In the genomic region with DNA sequence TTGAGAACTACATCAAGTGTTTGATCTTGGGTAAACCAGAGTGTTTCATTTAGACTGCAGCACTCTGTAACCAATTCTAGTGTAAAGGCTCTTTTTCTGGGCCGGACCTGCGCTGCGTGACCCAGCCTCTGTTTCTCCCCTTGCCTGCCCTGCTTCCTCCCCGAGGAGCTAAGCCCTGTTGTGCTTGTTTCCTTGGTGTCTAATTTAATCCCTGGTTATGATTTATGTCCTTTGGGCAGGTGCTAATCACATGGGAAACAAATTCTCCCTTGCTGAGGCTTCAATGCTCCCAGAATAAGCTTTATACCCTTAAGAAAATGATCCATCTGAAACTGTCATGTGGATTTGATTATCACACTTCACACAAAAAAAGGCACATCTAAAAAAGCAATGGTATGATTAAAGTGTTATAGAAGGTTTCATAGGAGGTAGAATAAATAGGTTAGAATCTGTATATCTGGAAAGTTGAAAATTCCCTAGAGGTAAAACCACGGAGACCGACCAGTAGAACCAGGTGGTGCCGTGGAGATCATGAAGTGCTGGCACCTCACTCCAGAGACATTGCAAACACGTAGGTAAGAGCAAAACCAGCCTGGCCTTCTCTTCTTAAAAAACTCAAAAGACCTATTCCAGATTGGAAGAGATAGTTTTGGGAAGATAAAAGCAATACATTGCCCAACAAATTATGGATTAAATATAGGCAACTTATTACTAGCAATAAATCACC, we compare ENCODE assay signal across 20 cellular contexts. TPM values are rescaled to one million over a fixed set of nuclear protein-coding genes. Genes with fewer than 3 reads are reported as not detected.
"Had no signal": no experiment of that assay in that cellular context is flagged by ENCODE, and none has a peak within 500 bp of the region (broad histone marks: within the 10 kb centered on the region; RNA-seq: fewer than 3 reads in every experiment).

No MANE protein-coding gene starts in this region.

- H3K4me3 Mint-ChIP-seq: dendritic cell treated with granulocyte-macrophage colony-stimulating factor and Interleukin-4, amounts not matched to agents 40 ng/mL and 50 ng/mL, for 4 days; effector memory CD8-positive, alpha-beta T cell; natural killer cell treated with Interleukin-12 subunit alpha and Interleukin-12 subunit beta and Interleukin-15 and Interleukin-18, amount 100 ng/mL, for 72 hours; neural progenitor cell had no signal

- H3K27ac Mint-ChIP-seq: dendritic cell treated with granulocyte-macrophage colony-stimulating factor and Interleukin-4, amounts not matched to agents 40 ng/mL and 50 ng/mL, for 4 days; effector memory CD8-positive, alpha-beta T cell; natural killer cell treated with Interleukin-12 subunit alpha and Interleukin-12 subunit beta and Interleukin-15 and Interleukin-18, amount 100 ng/mL, for 72 hours; neural progenitor cell had no signal

- H3K9me3 Mint-ChIP-seq: dendritic cell treated with granulocyte-macrophage colony-stimulating factor and Interleukin-4, amounts not matched to agents 40 ng/mL and 50 ng/mL, for 4 days; effector memory CD8-positive, alpha-beta T cell; natural killer cell treated with Interleukin-12 subunit alpha and Interleukin-12 subunit beta and Interleukin-15 and Interleukin-18, amount 100 ng/mL, for 72 hours; neural progenitor cell had no signal

- DNase-seq: effector memory CD8-positive, alpha-beta T cell; foreskin melanocyte; heart right ventricle; hypothalamus; kidney glomerular epithelial cell; mucosa of descending colon; nucleus accumbens; ovary; right cardiac atrium; stimulated activated CD4-positive, alpha-beta T cell treated with anti-CD3 and anti-CD28 coated beads, Interleukin-2, amount 100 ng/mL, for 48 hours; stimulated activated naive CD4-positive, alpha-beta T cell treated with Interleukin-2 at 50 U/mL for 16 hours; upper lobe of right lung had no signal

- H3K36me3 Mint-ChIP-seq: neural progenitor cell had no signal

- ATAC-seq: effector memory CD8-positive, alpha-beta T cell; heart right ventricle; mucosa of descending colon; natural killer cell treated with Interleukin-12 subunit alpha and Interleukin-12 subunit beta and Interleukin-15 and Interleukin-18, amount 100 ng/mL, for 72 hours; right cardiac atrium; upper lobe of right lung had no signal

- H3K4me3 ChIP-seq: heart right ventricle, mucosa of descending colon, neural progenitor cell, ovary, smooth muscle cell, suprapubic skin, thyroid gland, upper lobe of right lung, vagina had no signal

- H3K4me1 Mint-ChIP-seq: neural progenitor cell had no signal

RNA-seq across cellular contexts. Expression of gene SLC9A2, which starts 31.0 kb away (rescaled TPM):
- total RNA-seq: natural killer cell treated with Interleukin-12 subunit alpha and Interleukin-12 subunit beta and Interleukin-15 and Interleukin-18, amount 100 ng/mL, for 72 hours; posterior vena cava; smooth muscle cell; vagina had no signal
- polyA plus RNA-seq: ovary, smooth muscle cell had no signal
